28 cellular contexts compared by ENCODE assay signal in genomic region chr12:11820476-11820875, GRCh38.
"Had no signal": no experiment of that assay in that cellular context is flagged by ENCODE, and none has a peak within 500 bp of the region (broad histone marks: within the 10 kb centered on the region; RNA-seq: fewer than 3 reads in every experiment).

No MANE protein-coding gene starts in this region.

- H3K36me3 ChIP-seq: brain microvascular endothelial cell, esophagus muscularis mucosa, heart left ventricle, lower lobe of right lung, suprapubic skin, tibial nerve had no signal

- H3K4me3 ChIP-seq: esophagus muscularis mucosa, heart left ventricle, lower lobe of right lung, skin epidermis, suprapubic skin, tibial nerve had no signal

- H3K4me3 Mint-ChIP-seq: activated CD4-positive, alpha-beta memory T cell treated with anti-CD3 and anti-CD28 coated beads, Interleukin-2, amount 10 ng/mL, durations not matched to agents 7 days and 5 days; activated CD4-positive, alpha-beta T cell treated with anti-CD3 and anti-CD28 coated beads, Interleukin-2, amount 10 ng/mL, durations not matched to agents 7 days and 5 days; activated naive CD4-positive, alpha-beta T cell treated with anti-CD3 and anti-CD28 coated beads, Interleukin-2, amount 10 ng/mL, durations not matched to agents 7 days and 5 days; activated naive CD8-positive, alpha-beta T cell treated with anti-CD3 and anti-CD28 coated beads, Interleukin-2, amount 10 ng/mL, durations not matched to agents 7 days and 5 days; activated T-cell treated with anti-CD3 and anti-CD28 coated beads, Interleukin-2, amount 50 U/mL, for 24 hours; dendritic cell treated with granulocyte-macrophage colony-stimulating factor and Interleukin-4, amounts not matched to agents 40 ng/mL and 50 ng/mL, for 4 days; natural killer cell; stimulated activated effector memory CD8-positive, alpha-beta T cell treated with anti-CD3 and anti-CD28 coated beads, Interleukin-12 subunit alpha, Interleukin-12 subunit beta, amount 100 ng/mL, for 72 hours; stimulated activated naive CD8-positive, alpha-beta T cell treated with anti-CD3 and anti-CD28 coated beads, Interleukin-15, amount 100 ng/mL, for 72 hours; WTC11 had no signal

- H3K27me3 Mint-ChIP-seq: activated CD4-positive, alpha-beta memory T cell treated with anti-CD3 and anti-CD28 coated beads, Interleukin-2, amount 10 ng/mL, durations not matched to agents 7 days and 5 days; activated CD4-positive, alpha-beta T cell treated with anti-CD3 and anti-CD28 coated beads, Interleukin-2, amount 10 ng/mL, durations not matched to agents 7 days and 5 days; activated naive CD4-positive, alpha-beta T cell treated with anti-CD3 and anti-CD28 coated beads, Interleukin-2, amount 10 ng/mL, durations not matched to agents 7 days and 5 days; activated naive CD8-positive, alpha-beta T cell treated with anti-CD3 and anti-CD28 coated beads, Interleukin-2, amount 10 ng/mL, durations not matched to agents 7 days and 5 days; activated T-cell treated with anti-CD3 and anti-CD28 coated beads, Interleukin-2, amount 50 U/mL, for 24 hours; dendritic cell treated with granulocyte-macrophage colony-stimulating factor and Interleukin-4, amounts not matched to agents 40 ng/mL and 50 ng/mL, for 4 days; stimulated activated naive CD8-positive, alpha-beta T cell treated with anti-CD3 and anti-CD28 coated beads, Interleukin-15, amount 100 ng/mL, for 72 hours had no signal

- H3K27ac Mint-ChIP-seq: activated CD4-positive, alpha-beta memory T cell treated with anti-CD3 and anti-CD28 coated beads, Interleukin-2, amount 10 ng/mL, durations not matched to agents 7 days and 5 days; activated CD4-positive, alpha-beta T cell treated with anti-CD3 and anti-CD28 coated beads, Interleukin-2, amount 10 ng/mL, durations not matched to agents 7 days and 5 days; activated naive CD4-positive, alpha-beta T cell treated with anti-CD3 and anti-CD28 coated beads, Interleukin-2, amount 10 ng/mL, durations not matched to agents 7 days and 5 days; activated naive CD8-positive, alpha-beta T cell treated with anti-CD3 and anti-CD28 coated beads, Interleukin-2, amount 10 ng/mL, durations not matched to agents 7 days and 5 days; dendritic cell treated with granulocyte-macrophage colony-stimulating factor and Interleukin-4, amounts not matched to agents 40 ng/mL and 50 ng/mL, for 4 days; natural killer cell; stimulated activated effector memory CD8-positive, alpha-beta T cell treated with anti-CD3 and anti-CD28 coated beads, Interleukin-12 subunit alpha, Interleukin-12 subunit beta, amount 100 ng/mL, for 72 hours; stimulated activated naive CD8-positive, alpha-beta T cell treated with anti-CD3 and anti-CD28 coated beads, Interleukin-15, amount 100 ng/mL, for 72 hours; WTC11 had no signal

- H3K9me3 ChIP-seq: esophagus muscularis mucosa, heart left ventricle, lower lobe of right lung, suprapubic skin, tibial nerve had no signal

- H3K9me3 Mint-ChIP-seq: activated CD4-positive, alpha-beta memory T cell treated with anti-CD3 and anti-CD28 coated beads, Interleukin-2, amount 10 ng/mL, durations not matched to agents 7 days and 5 days; activated CD4-positive, alpha-beta T cell treated with anti-CD3 and anti-CD28 coated beads, Interleukin-2, amount 10 ng/mL, durations not matched to agents 7 days and 5 days; activated naive CD4-positive, alpha-beta T cell treated with anti-CD3 and anti-CD28 coated beads, Interleukin-2, amount 10 ng/mL, durations not matched to agents 7 days and 5 days; activated naive CD8-positive, alpha-beta T cell treated with anti-CD3 and anti-CD28 coated beads, Interleukin-2, amount 10 ng/mL, durations not matched to agents 7 days and 5 days; activated T-cell treated with anti-CD3 and anti-CD28 coated beads, Interleukin-2, amount 50 U/mL, for 24 hours; dendritic cell treated with granulocyte-macrophage colony-stimulating factor and Interleukin-4, amounts not matched to agents 40 ng/mL and 50 ng/mL, for 4 days; natural killer cell; stimulated activated naive CD8-positive, alpha-beta T cell treated with anti-CD3 and anti-CD28 coated beads, Interleukin-15, amount 100 ng/mL, for 72 hours had no signal

- H3K27ac ChIP-seq: brain microvascular endothelial cell, foreskin keratinocyte, lower lobe of right lung, suprapubic skin, tibial nerve had no signal

- DNase-seq: activated CD4-positive, alpha-beta memory T cell treated with anti-CD3 and anti-CD28 coated beads, Interleukin-2, amount 10 ng/mL, durations not matched to agents 7 days and 5 days; activated CD4-positive, alpha-beta T cell treated with anti-CD3 and anti-CD28 coated beads for 1 hour; activated CD4-positive, alpha-beta T cell treated with anti-CD3 and anti-CD28 coated beads, Interleukin-2, amount 10 ng/mL, durations not matched to agents 7 days and 5 days; activated CD8-positive, alpha-beta memory T cell treated with anti-CD3 and anti-CD28 coated beads, Interleukin-2, amount 50 U/mL, for 48 hours; activated gamma-delta T cell; activated naive CD4-positive, alpha-beta T cell treated with anti-CD3 and anti-CD28 coated beads, Interleukin-2, amount 10 ng/mL, durations not matched to agents 7 days and 5 days; activated naive CD8-positive, alpha-beta T cell treated with anti-CD3 and anti-CD28 coated beads, Interleukin-2, amount 10 ng/mL, durations not matched to agents 7 days and 5 days; activated T-cell treated with anti-CD3 and anti-CD28 coated beads, Interleukin-2, amount 50 U/mL, for 24 hours; brain microvascular endothelial cell; central memory CD4-positive, alpha-beta T cell; effector CD4-positive, alpha-beta T cell; foreskin keratinocyte; heart left ventricle; lower lobe of right lung; mesendoderm; natural killer cell; stimulated activated CD4-positive, alpha-beta T cell treated with anti-CD3 and anti-CD28 coated beads, Interleukin-4, amount 100 ng/mL, for 24 hours; stimulated activated naive CD8-positive, alpha-beta T cell treated with anti-CD3 and anti-CD28 coated beads, Interleukin-15, amount 100 ng/mL, for 72 hours; T-helper 2 cell had no signal

- ATAC-seq: foreskin keratinocyte; heart left ventricle; left lobe of liver; lower lobe of right lung; natural killer cell; sciatic nerve; stimulated activated effector memory CD8-positive, alpha-beta T cell treated with anti-CD3 and anti-CD28 coated beads, Interleukin-12 subunit alpha, Interleukin-12 subunit beta, amount 100 ng/mL, for 72 hours; stimulated activated naive CD8-positive, alpha-beta T cell treated with anti-CD3 and anti-CD28 coated beads, Interleukin-15, amount 100 ng/mL, for 72 hours; WTC11 had no signal

- H3K27me3 ChIP-seq: brain microvascular endothelial cell, esophagus muscularis mucosa, foreskin keratinocyte, heart left ventricle, suprapubic skin, tibial nerve had no signal
